Comparison of ENCODE assay signal across 23 cellular contexts in genomic region chr4:156408749-156409148, GRCh38.
DNase-seq lines count a peak whose midpoint lies in the region; ATAC-seq, FAIRE-seq and TF ChIP-seq lines count a peak whose summit lies in the region.
"Had no signal": no experiment of that assay in that cellular context is flagged by ENCODE, and none has a peak within 500 bp of the region (broad histone marks: within the 10 kb centered on the region; RNA-seq: fewer than 3 reads in every experiment).

No MANE protein-coding gene starts in this region.

- H3K4me2 ChIP-seq in IMR-90 (ENCODE audit: low read depth, low read length) = no peak overlapping the region
- H3K4me2 ChIP-seq in endothelial cell of umbilical vein (ENCODE audit: insufficient read depth, low read length) = no peak overlapping the region
- no peak overlapping the region for H3K4me2 ChIP-seq in mesendoderm (ENCODE audit: low read length)
- H3K4me2 ChIP-seq: BLaER1 treated with 17β-estradiol and CSF1 and Interleukin-3, amounts not matched to agents 10 nM and 100 nM had no signal

- H3K56ac ChIP-seq in IMR-90 (ENCODE audit: extremely low read depth, insufficient read depth, low read length) (no peak overlapping the region), mesendoderm (ENCODE audit: low read length) (no peak overlapping the region)

- WGBS in IMR-90 (ENCODE audit: extremely low coverage in 2 of 2, insufficient read length in 1 of 2), 2 experiments = 83% methylated on average over 1 of the region's 4 CpGs; no CpG with 5 or more reads in 1 of the 2 experiments
- 100% methylated on average over 1 of the region's 4 CpGs for WGBS in mesendoderm (ENCODE audit: extremely low coverage, insufficient coverage, low lambda C conversion rate)

- POLR2A ChIA-PET in IMR-90 (lab: Charles Lee; ENCODE audit: unreplicated experiment) = no interaction called here
- POLR2A ChIA-PET in endothelial cell of umbilical vein (lab: Charles Lee) = no interaction called here

- H3K36me3 ChIP-seq in IMR-90 (ENCODE audit: control insufficient read depth, insufficient read depth, low read length) = no peaks in the 10 kb centered on the region
- H3K36me3 ChIP-seq in endothelial cell of umbilical vein (ENCODE audit: control insufficient read depth in 2 of 2, extremely low read depth in 1 of 2, insufficient read depth in 2 of 2, low read length in 2 of 2) = no peaks in the 10 kb centered on the region
- H3K36me3 ChIP-seq in mesendoderm (ENCODE audit: control insufficient read depth, insufficient read depth, low read length) = no peaks in the 10 kb centered on the region
- H3K36me3 ChIP-seq: BLaER1 treated with 17β-estradiol and CSF1 and Interleukin-3, amounts not matched to agents 10 nM and 100 nM had no signal

- no peaks in the 10 kb centered on the region for H3K27me3 ChIP-seq in IMR-90 (ENCODE audit: control insufficient read depth, insufficient read depth, low read length)
- H3K27me3 ChIP-seq in endothelial cell of umbilical vein (ENCODE audit: control insufficient read depth in 2 of 2, insufficient read depth in 2 of 2, low read length in 2 of 2) = peaks cover 1 to 2% of the 10 kb centered on the region in 2 experiments
- no peaks in the 10 kb centered on the region for H3K27me3 ChIP-seq in mesendoderm (ENCODE audit: insufficient read depth, low read length, poor library complexity)
- H3K27me3 ChIP-seq: BLaER1 treated with 17β-estradiol and CSF1 and Interleukin-3, amounts not matched to agents 10 nM and 100 nM had no signal

- FAIRE-seq in endothelial cell of umbilical vein (lab: Jason Lieb, UNC) (no peak), urothelium cell line (lab: Jason Lieb, UNC) (no peak)
- FAIRE-seq: G401.6, GM12891, GM18507, H1, K562 had no signal

- ATAC-seq in IMR-90 (ENCODE audit: low read depth) = no peak
- ATAC-seq in GM21576 (IDR thresholded peaks at IDR 0.05; ENCODE audit: unreplicated experiment) = no peak
- ATAC-seq: CD8-positive, alpha-beta T cell; K562 had no signal

- dilution Hi-C loops in IMR-90 (cut with HindIII; ENCODE audit: low sequenced_read_pairs, unreplicated experiment) = no loop called here
- dilution Hi-C loops in endothelial cell of umbilical vein (cut with MboI; ENCODE audit: extremely low pct_ligation_motif_present, low sequenced_read_pairs) = no loop called here

- H4K91ac ChIP-seq in IMR-90 (ENCODE audit: insufficient read depth, low read depth, low read length) = no peak overlapping the region

- no peak overlapping the region for H3K4ac ChIP-seq in IMR-90 (ENCODE audit: low read depth, low read length)
- H3K4ac ChIP-seq in mesendoderm (ENCODE audit: low read depth, low read length) = no peak overlapping the region

- H2BK15ac ChIP-seq in IMR-90 (ENCODE audit: low read depth, low read length) (no peak overlapping the region), mesendoderm (replicated peaks; ENCODE audit: low read depth) (no peak overlapping the region)

- H3K9me1 ChIP-seq in IMR-90 (ENCODE audit: insufficient read depth, low read length) = no peaks in the 10 kb centered on the region
- H3K9me1 ChIP-seq in endothelial cell of umbilical vein (replicated peaks; ENCODE audit: control insufficient read depth, extremely low read depth, insufficient read depth, low read length) = no peaks in the 10 kb centered on the region

- in situ Hi-C loops in IMR-90 (cut with MboI; ENCODE audit: low sequenced_read_pairs) = no loop called here

- TF ChIP-seq CTCF in IMR-90 (conservative IDR thresholded peaks at IDR 0.05; ENCODE audit: low read depth, low read length) (no peak), endothelial cell of umbilical vein (IDR thresholded peaks at IDR 0.05; ENCODE audit: extremely low read depth in 1 of 2, insufficient read depth in 1 of 2, low read depth in 1 of 2, low read length in 2 of 2) (no peak), retinal pigment epithelial cell (conservative IDR thresholded peaks at IDR 0.05; ENCODE audit: low read depth, low read length) (no peak)

- H2BK20ac ChIP-seq in IMR-90 (ENCODE audit: low read depth, low read length) = no peak overlapping the region

- H2AFZ ChIP-seq in IMR-90 (replicated peaks; ENCODE audit: low read length, poor library complexity) (no peak overlapping the region), endothelial cell of umbilical vein (ENCODE audit: low read depth, low read length) (no peak overlapping the region)

- H4K20me1 ChIP-seq in IMR-90 (ENCODE audit: insufficient read depth, low read length) (no peaks in the 10 kb centered on the region), endothelial cell of umbilical vein (replicated peaks; ENCODE audit: control insufficient read depth, extremely low read depth, insufficient read depth, low read length) (no peaks in the 10 kb centered on the region)
- H4K20me1 ChIP-seq: BLaER1 treated with 17β-estradiol and CSF1 and Interleukin-3, amounts not matched to agents 10 nM and 100 nM had no signal

- H4K5ac ChIP-seq in IMR-90 (ENCODE audit: low read depth, low read length) = no peak overlapping the region
- no peak overlapping the region for H4K5ac ChIP-seq in mesendoderm (ENCODE audit: low read length)

- no peak overlapping the region for H2AK9ac ChIP-seq in IMR-90 (replicated peaks; ENCODE audit: low read depth, low read length, poor library complexity)

- TF ChIP-seq POLR2A in IMR-90 (IDR thresholded peaks at IDR 0.05; ENCODE audit: low read depth, low read length) (no peak), endothelial cell of umbilical vein (IDR thresholded peaks at IDR 0.05; ENCODE audit: low read depth, low read length) (no peak)

- H3K79me2 ChIP-seq in endothelial cell of umbilical vein (ENCODE audit: control insufficient read depth, insufficient read depth, low read length) (no peaks in the 10 kb centered on the region), mesendoderm (ENCODE audit: control insufficient read depth, insufficient read depth, low read length) (no peaks in the 10 kb centered on the region)

- no peaks in the 10 kb centered on the region for H3K4me1 ChIP-seq in IMR-90 (ENCODE audit: control insufficient read depth, insufficient read depth, low read length)
- H3K4me1 ChIP-seq in endothelial cell of umbilical vein (ENCODE audit: control insufficient read depth, extremely low read depth, insufficient read depth, low read length) = no peaks in the 10 kb centered on the region
- no peaks in the 10 kb centered on the region for H3K4me1 ChIP-seq in mesendoderm (ENCODE audit: control insufficient read depth, low read depth, low read length)
- H3K4me1 ChIP-seq: BLaER1 treated with 17β-estradiol and CSF1 and Interleukin-3, amounts not matched to agents 10 nM and 100 nM had no signal

- H4K8ac ChIP-seq in IMR-90 (ENCODE audit: low read depth in 2 of 2, low read length in 2 of 2) (no peak overlapping the region), mesendoderm (ENCODE audit: low read depth, low read length) (no peak overlapping the region)

- H3K79me1 ChIP-seq in IMR-90 (ENCODE audit: low read depth in 1 of 2, low read length in 2 of 2) = no peaks in the 10 kb centered on the region
- H3K79me1 ChIP-seq in mesendoderm (ENCODE audit: low read length) = no peaks in the 10 kb centered on the region

- H2BK120ac ChIP-seq in IMR-90 (ENCODE audit: low read depth, low read length) (no peak overlapping the region), mesendoderm (ENCODE audit: low read depth, low read length) (no peak overlapping the region)

- CTCF ChIA-PET in IMR-90 (lab: Yijun Ruan, JAX) (no interaction called here), endothelial cell of umbilical vein (lab: Charles Lee) (no interaction called here)

- DNase-seq in NCI-H524 treated with DMSO at 0.1 percent for 48 hours (lab: John Stamatoyannopoulos, UW) (peak; percentile 2), NCI-H524 (lab: John Stamatoyannopoulos, UW) (no peak), IMR-90 (peak; percentile 8), endothelial cell of umbilical vein (ENCODE audit: low read depth, low spot score) (no peak), retinal pigment epithelial cell (ENCODE audit: low read depth) (peak; percentile 35), urothelium cell line (ENCODE audit: low spot score) (no peak), mesendoderm (no peak)
- DNase-seq: CD8-positive, alpha-beta T cell; COR-L47; DMS 273 treated with DMSO at 0.1 percent for 48 hours; DMS53; DND-41; EL; H9 had no signal

- TF ChIP-seq RAD21 in IMR-90 (IDR thresholded peaks at IDR 0.05; ENCODE audit: low read length) = no peak

- H3K27ac ChIP-seq in IMR-90 (ENCODE audit: insufficient read depth, low read length) (no peak overlapping the region), endothelial cell of umbilical vein (ENCODE audit: insufficient read depth, low read depth, low read length) (no peak overlapping the region), mesendoderm (ENCODE audit: low read depth, low read length) (no peak overlapping the region)
- H3K27ac ChIP-seq: 22Rv1; BLaER1 treated with 17β-estradiol and CSF1 and Interleukin-3, amounts not matched to agents 10 nM and 100 nM; HL-60 had no signal

- no peak overlapping the region for H2BK5ac ChIP-seq in IMR-90 (ENCODE audit: low read depth, low read length, poor library complexity, severe bottlenecking)
- no peak overlapping the region for H2BK5ac ChIP-seq in mesendoderm (ENCODE audit: low read length)

- no peak overlapping the region for H3K23ac ChIP-seq in IMR-90 (ENCODE audit: low read depth, low read length)
- no peak overlapping the region for H3K23ac ChIP-seq in mesendoderm (ENCODE audit: low read length)

- intact Hi-C loops in IMR-90 (cut with micrococcal nuclease) (no loop called here), endothelial cell of umbilical vein (cut with micrococcal nuclease) (no loop called here)

- H3K18ac ChIP-seq in IMR-90 (ENCODE audit: low read depth, low read length) (no peak overlapping the region), mesendoderm (ENCODE audit: low read length) (no peak overlapping the region)

- H3K9me3 ChIP-seq in IMR-90 (ENCODE audit: control insufficient read depth, insufficient read depth, low read length) (no peaks in the 10 kb centered on the region), endothelial cell of umbilical vein (replicated peaks; ENCODE audit: control insufficient read depth, insufficient read depth, low read length) (no peaks in the 10 kb centered on the region)
- H3K9me3 ChIP-seq: BLaER1 treated with 17β-estradiol and CSF1 and Interleukin-3, amounts not matched to agents 10 nM and 100 nM had no signal

- H3K9ac ChIP-seq in IMR-90 (ENCODE audit: low read depth, low read length) (no peak overlapping the region), endothelial cell of umbilical vein (replicated peaks; ENCODE audit: extremely low read depth, insufficient read depth, low read length) (no peak overlapping the region), mesendoderm (ENCODE audit: low read length) (no peak overlapping the region)
- H3K9ac ChIP-seq: BLaER1 treated with 17β-estradiol and CSF1 and Interleukin-3, amounts not matched to agents 10 nM and 100 nM had no signal

- BruUV-seq in IMR-90 (replicated peaks; lab: Mats Ljungman, UMichigan) (no TSS peak), endothelial cell of umbilical vein (replicated peaks; lab: Mats Ljungman, UMichigan) (no TSS peak)

- no peak overlapping the region for H3K14ac ChIP-seq in IMR-90 (replicated peaks; ENCODE audit: low read depth, low read length)

- no peak overlapping the region for H2AK5ac ChIP-seq in IMR-90 (ENCODE audit: low read depth, low read length)
- H2AK5ac ChIP-seq in mesendoderm (ENCODE audit: low read length) = no peak overlapping the region

- no peak overlapping the region for H3K4me3 ChIP-seq in IMR-90 (ENCODE audit: insufficient read depth, low read depth, low read length)
- no peak overlapping the region for H3K4me3 ChIP-seq in endothelial cell of umbilical vein (replicated peaks in 1 of 3; ENCODE audit: insufficient read depth in 1 of 3, low read depth in 1 of 3, low read length in 3 of 3)
- no peak overlapping the region for H3K4me3 ChIP-seq in retinal pigment epithelial cell (ENCODE audit: low read length)
- H3K4me3 ChIP-seq in mesendoderm (ENCODE audit: low read length) = no peak overlapping the region
- H3K4me3 ChIP-seq: BLaER1 treated with 17β-estradiol and CSF1 and Interleukin-3, amounts not matched to agents 10 nM and 100 nM; K562 had no signal

Comparison
In these comparisons a context has a peak if more than half of its experiments do, and no peak if none do; other contexts are left out.
1. DNase-seq: peak in NCI-H524 treated with DMSO at 0.1 percent for 48 hours (single experiment), IMR-90 (single experiment) and retinal pigment epithelial cell (single experiment); none in NCI-H524 (0 of 2), endothelial cell of umbilical vein (single experiment), urothelium cell line (single experiment) and mesendoderm (single experiment).